Comparison of ENCODE assay signal across 42 cellular contexts in the genomic region with DNA sequence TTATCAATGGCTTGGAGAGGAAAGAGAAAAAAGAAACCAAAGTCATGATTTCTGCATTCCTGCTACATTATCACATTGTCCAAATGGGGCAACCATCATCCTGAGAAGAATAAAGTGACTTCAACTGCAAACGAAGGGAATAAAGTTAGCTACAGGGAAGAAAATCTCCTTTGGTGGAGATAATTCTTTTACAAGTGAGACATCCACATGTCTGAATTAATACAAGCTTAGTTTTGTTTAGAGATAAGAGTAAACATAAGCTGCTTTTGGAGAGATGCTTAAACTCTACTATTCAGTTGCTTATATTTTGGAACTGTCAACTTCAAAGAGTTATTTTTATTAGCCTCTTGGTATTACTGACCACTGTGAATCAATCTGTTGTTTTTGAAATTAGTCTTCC. TPM values are rescaled to one million over a fixed set of nuclear protein-coding genes. Genes with fewer than 3 reads are reported as not detected.
"Had no signal": no experiment of that assay in that cellular context is flagged by ENCODE, and none has a peak within 500 bp of the region (broad histone marks: within the 10 kb centered on the region; RNA-seq: fewer than 3 reads in every experiment).

A gene (minus strand): TSS at position 101 of the 400 bp plus-strand sequence. CDS start 55 bp downstream, at position 46.

- H3K4me1 ChIP-seq: adrenal gland, ascending aorta, body of pancreas, breast epithelium had no signal

- H3K27me3 ChIP-seq: adrenal gland, ascending aorta, body of pancreas, brain microvascular endothelial cell, cardiac muscle cell had no signal

- H3K4me3 ChIP-seq: adrenal gland, ascending aorta, body of pancreas, breast epithelium, cardiac muscle cell had no signal

- H3K9me3 Mint-ChIP-seq: activated naive CD4-positive, alpha-beta T cell treated with anti-CD3 and anti-CD28 coated beads for 36 hours; activated naive CD4-positive, alpha-beta T cell treated with anti-CD3 and anti-CD28 coated beads, Interleukin-2, amount 10 ng/mL, durations not matched to agents 7 days and 5 days; activated naive CD4-positive, alpha-beta T cell treated with anti-CD3 and anti-CD28 coated beads, Interleukin-2, amount 50 U/mL, for 24 hours; activated naive CD8-positive, alpha-beta T cell treated with anti-CD3 and anti-CD28 coated beads for 36 hours; activated naive CD8-positive, alpha-beta T cell treated with anti-CD3 and anti-CD28 coated beads, Interleukin-2, amount 10 ng/mL, durations not matched to agents 7 days and 5 days; activated naive CD8-positive, alpha-beta T cell treated with anti-CD3 and anti-CD28 coated beads, Interleukin-2, amount 50 U/mL, for 24 hours; activated T-cell treated with anti-CD3 and anti-CD28 coated beads, Interleukin-2, amount 50 U/mL, for 4 hours; activated T-helper 1 cell treated with anti-CD3 and anti-CD28 coated beads, Interleukin-12 subunit alpha, Interleukin-12 subunit beta, Interleukin-2, Interleukin-4 antibody, amounts not matched to agents 30 ng/mL and 10 ng/mL and 1 ng/mL, durations not matched to agents 14 hours and 24 hours and 36 hours; activated T-helper 2 cell treated with anti-CD3 and anti-CD28 coated beads, Interferon-gamma antibody, Interleukin-2, Interleukin-4, amounts not matched to agents 10 μg/mL and 5 μg/mL and 100 μg/mL, durations not matched to agents 14 hours and 24 hours and 36 hours; central memory CD8-positive, alpha-beta T cell had no signal

- H3K36me3 ChIP-seq: adrenal gland, ascending aorta, brain microvascular endothelial cell, breast epithelium, cardiac muscle cell had no signal

- H3K4me1 Mint-ChIP-seq: activated naive CD4-positive, alpha-beta T cell treated with anti-CD3 and anti-CD28 coated beads, Interleukin-2, amount 10 ng/mL, durations not matched to agents 7 days and 5 days; activated naive CD4-positive, alpha-beta T cell treated with anti-CD3 and anti-CD28 coated beads, Interleukin-2, amount 50 U/mL, for 24 hours; activated naive CD8-positive, alpha-beta T cell treated with anti-CD3 and anti-CD28 coated beads for 36 hours; activated naive CD8-positive, alpha-beta T cell treated with anti-CD3 and anti-CD28 coated beads, Interleukin-2, amount 10 ng/mL, durations not matched to agents 7 days and 5 days; activated naive CD8-positive, alpha-beta T cell treated with anti-CD3 and anti-CD28 coated beads, Interleukin-2, amount 50 U/mL, for 24 hours; activated T-helper 17 cell treated with anti-CD3 and anti-CD28 coated beads, Interleukin-2, amount 50 U/mL, for 72 hours; brain; central memory CD8-positive, alpha-beta T cell had no signal

- H3K27ac ChIP-seq: adrenal gland, ascending aorta, body of pancreas, brain microvascular endothelial cell, breast epithelium, cardiac muscle cell had no signal

- H3K36me3 Mint-ChIP-seq: activated naive CD4-positive, alpha-beta T cell treated with anti-CD3 and anti-CD28 coated beads, Interleukin-2, amount 10 ng/mL, durations not matched to agents 7 days and 5 days; activated naive CD4-positive, alpha-beta T cell treated with anti-CD3 and anti-CD28 coated beads, Interleukin-2, amount 50 U/mL, for 24 hours; activated naive CD4-positive, alpha-beta T cell treated with anti-CD3 and anti-CD28 coated beads, Interleukin-2, amount 50 U/mL, for 72 hours; activated naive CD8-positive, alpha-beta T cell; activated naive CD8-positive, alpha-beta T cell treated with anti-CD3 and anti-CD28 coated beads for 36 hours; activated naive CD8-positive, alpha-beta T cell treated with anti-CD3 and anti-CD28 coated beads, Interleukin-2, amount 10 ng/mL, durations not matched to agents 7 days and 5 days; brain had no signal

- DNase-seq: activated effector memory CD4-positive, alpha-beta T cell treated with anti-CD3 and anti-CD28 coated beads, Interleukin-2, amount 50 U/mL, for 16 hours; activated effector memory CD4-positive, alpha-beta T cell treated with Interleukin-2 at 50 U/mL for 16 hours; activated gamma-delta T cell; activated gamma-delta T cell treated with Interleukin-2 at 50 U/mL for 16 hours; activated naive CD4-positive, alpha-beta T cell; activated naive CD4-positive, alpha-beta T cell treated with anti-CD3 and anti-CD28 coated beads for 36 hours; activated naive CD4-positive, alpha-beta T cell treated with anti-CD3 and anti-CD28 coated beads, Interleukin-2, amount 10 ng/mL, durations not matched to agents 7 days and 5 days; activated naive CD4-positive, alpha-beta T cell treated with anti-CD3 and anti-CD28 coated beads, Interleukin-2, amount 50 U/mL, for 16 hours; activated naive CD4-positive, alpha-beta T cell treated with Interleukin-2 at 50 U/mL for 16 hours; activated naive CD8-positive, alpha-beta T cell treated with anti-CD3 and anti-CD28 coated beads for 36 hours; activated naive CD8-positive, alpha-beta T cell treated with anti-CD3 and anti-CD28 coated beads, Interleukin-2, amount 10 ng/mL, durations not matched to agents 7 days and 5 days; activated naive CD8-positive, alpha-beta T cell treated with anti-CD3 and anti-CD28 coated beads, Interleukin-2, amount 50 U/mL, for 24 hours; activated T-cell treated with anti-CD3 and anti-CD28 coated beads, Interleukin-2, amount 50 U/mL, for 4 hours; activated T-cell treated with anti-CD3 and anti-CD28 coated beads, Interleukin-2, amount 50 U/mL, for 48 hours; activated T-cell treated with anti-CD3 and anti-CD28 coated beads, Interleukin-2, amount 50 U/mL, for 72 hours; adrenal gland; amniotic stem cell; amygdala; anterior cingulate cortex; aorta; body of pancreas; brain microvascular endothelial cell; caudate nucleus; central memory CD4-positive, alpha-beta T cell; cerebellar nuclear complex had no signal

- H3K9me3 ChIP-seq: adrenal gland, ascending aorta, body of pancreas, breast epithelium had no signal

- H3K27ac Mint-ChIP-seq: activated naive CD4-positive, alpha-beta T cell treated with anti-CD3 and anti-CD28 coated beads for 36 hours; activated naive CD4-positive, alpha-beta T cell treated with anti-CD3 and anti-CD28 coated beads, Interleukin-2, amount 10 ng/mL, durations not matched to agents 7 days and 5 days; activated naive CD4-positive, alpha-beta T cell treated with anti-CD3 and anti-CD28 coated beads, Interleukin-2, amount 50 U/mL, for 24 hours; activated naive CD4-positive, alpha-beta T cell treated with anti-CD3 and anti-CD28 coated beads, Interleukin-2, amount 50 U/mL, for 72 hours; activated naive CD8-positive, alpha-beta T cell; activated naive CD8-positive, alpha-beta T cell treated with anti-CD3 and anti-CD28 coated beads for 36 hours; activated naive CD8-positive, alpha-beta T cell treated with anti-CD3 and anti-CD28 coated beads, Interleukin-2, amount 10 ng/mL, durations not matched to agents 7 days and 5 days; activated naive CD8-positive, alpha-beta T cell treated with anti-CD3 and anti-CD28 coated beads, Interleukin-2, amount 50 U/mL, for 24 hours; activated T-cell treated with anti-CD3 and anti-CD28 coated beads, Interleukin-2, amount 50 U/mL, for 72 hours; activated T-helper 1 cell treated with anti-CD3 and anti-CD28 coated beads, Interleukin-12 subunit alpha, Interleukin-12 subunit beta, Interleukin-2, Interleukin-4 antibody, amounts not matched to agents 30 ng/mL and 10 ng/mL and 1 ng/mL, durations not matched to agents 14 hours and 24 hours and 36 hours; activated T-helper 17 cell treated with anti-CD3 and anti-CD28 coated beads, Interleukin-2, amount 50 U/mL, for 72 hours; activated T-helper 2 cell treated with anti-CD3 and anti-CD28 coated beads, Interferon-gamma antibody, Interleukin-2, Interleukin-4, amounts not matched to agents 10 μg/mL and 5 μg/mL and 100 μg/mL, durations not matched to agents 14 hours and 24 hours and 36 hours; brain had no signal

- H3K4me3 Mint-ChIP-seq: activated naive CD4-positive, alpha-beta T cell treated with anti-CD3 and anti-CD28 coated beads for 36 hours; activated naive CD4-positive, alpha-beta T cell treated with anti-CD3 and anti-CD28 coated beads, Interleukin-2, amount 10 ng/mL, durations not matched to agents 7 days and 5 days; activated naive CD4-positive, alpha-beta T cell treated with anti-CD3 and anti-CD28 coated beads, Interleukin-2, amount 50 U/mL, for 24 hours; activated naive CD8-positive, alpha-beta T cell; activated naive CD8-positive, alpha-beta T cell treated with anti-CD3 and anti-CD28 coated beads for 36 hours; activated naive CD8-positive, alpha-beta T cell treated with anti-CD3 and anti-CD28 coated beads, Interleukin-2, amount 10 ng/mL, durations not matched to agents 7 days and 5 days; activated naive CD8-positive, alpha-beta T cell treated with anti-CD3 and anti-CD28 coated beads, Interleukin-2, amount 50 U/mL, for 24 hours; activated T-cell treated with anti-CD3 and anti-CD28 coated beads, Interleukin-2, amount 50 U/mL, for 4 hours; activated T-cell treated with anti-CD3 and anti-CD28 coated beads, Interleukin-2, amount 50 U/mL, for 72 hours; activated T-helper 1 cell treated with anti-CD3 and anti-CD28 coated beads, Interleukin-12 subunit alpha, Interleukin-12 subunit beta, Interleukin-2, Interleukin-4 antibody, amounts not matched to agents 30 ng/mL and 10 ng/mL and 1 ng/mL, durations not matched to agents 14 hours and 24 hours and 36 hours; activated T-helper 17 cell treated with anti-CD3 and anti-CD28 coated beads, Interleukin-2, amount 50 U/mL, for 72 hours; brain; central memory CD8-positive, alpha-beta T cell had no signal

RNA-seq across cellular contexts. Expression of the gene that starts here (rescaled TPM):
- total RNA-seq: activated naive CD4-positive, alpha-beta T cell treated with anti-CD3 and anti-CD28 coated beads for 36 hours; activated naive CD4-positive, alpha-beta T cell treated with anti-CD3 and anti-CD28 coated beads, Interleukin-2, amount 50 U/mL, for 72 hours; activated naive CD8-positive, alpha-beta T cell treated with anti-CD3 and anti-CD28 coated beads for 36 hours; activated naive CD8-positive, alpha-beta T cell treated with anti-CD3 and anti-CD28 coated beads, Interleukin-2, amount 10 ng/mL, durations not matched to agents 7 days and 5 days; activated T-cell treated with anti-CD3 and anti-CD28 coated beads, Interleukin-2, amount 50 U/mL, for 4 hours; activated T-cell treated with anti-CD3 and anti-CD28 coated beads, Interleukin-2, amount 50 U/mL, for 72 hours; activated T-helper 1 cell treated with anti-CD3 and anti-CD28 coated beads, Interleukin-12 subunit alpha, Interleukin-12 subunit beta, Interleukin-2, Interleukin-4 antibody, amounts not matched to agents 30 ng/mL and 10 ng/mL and 1 ng/mL, durations not matched to agents 14 hours and 24 hours and 36 hours; activated T-helper 17 cell treated with anti-CD3 and anti-CD28 coated beads, Interleukin-2, amount 50 U/mL, for 72 hours; activated T-helper 2 cell treated with anti-CD3 and anti-CD28 coated beads, Interferon-gamma antibody, Interleukin-2, Interleukin-4, amounts not matched to agents 10 μg/mL and 5 μg/mL and 100 μg/mL, durations not matched to agents 14 hours and 24 hours and 36 hours; aorta; ascending aorta; astrocyte; body of pancreas; breast epithelium; bronchial epithelial cell; cardiac septum; cerebellum; chondrocyte had no signal
- polyA plus RNA-seq: adipose tissue, adrenal gland, aorta, cardiac muscle cell had no signal
